Comparison of ENCODE assay signal across 13 cellular contexts in the genomic region with DNA sequence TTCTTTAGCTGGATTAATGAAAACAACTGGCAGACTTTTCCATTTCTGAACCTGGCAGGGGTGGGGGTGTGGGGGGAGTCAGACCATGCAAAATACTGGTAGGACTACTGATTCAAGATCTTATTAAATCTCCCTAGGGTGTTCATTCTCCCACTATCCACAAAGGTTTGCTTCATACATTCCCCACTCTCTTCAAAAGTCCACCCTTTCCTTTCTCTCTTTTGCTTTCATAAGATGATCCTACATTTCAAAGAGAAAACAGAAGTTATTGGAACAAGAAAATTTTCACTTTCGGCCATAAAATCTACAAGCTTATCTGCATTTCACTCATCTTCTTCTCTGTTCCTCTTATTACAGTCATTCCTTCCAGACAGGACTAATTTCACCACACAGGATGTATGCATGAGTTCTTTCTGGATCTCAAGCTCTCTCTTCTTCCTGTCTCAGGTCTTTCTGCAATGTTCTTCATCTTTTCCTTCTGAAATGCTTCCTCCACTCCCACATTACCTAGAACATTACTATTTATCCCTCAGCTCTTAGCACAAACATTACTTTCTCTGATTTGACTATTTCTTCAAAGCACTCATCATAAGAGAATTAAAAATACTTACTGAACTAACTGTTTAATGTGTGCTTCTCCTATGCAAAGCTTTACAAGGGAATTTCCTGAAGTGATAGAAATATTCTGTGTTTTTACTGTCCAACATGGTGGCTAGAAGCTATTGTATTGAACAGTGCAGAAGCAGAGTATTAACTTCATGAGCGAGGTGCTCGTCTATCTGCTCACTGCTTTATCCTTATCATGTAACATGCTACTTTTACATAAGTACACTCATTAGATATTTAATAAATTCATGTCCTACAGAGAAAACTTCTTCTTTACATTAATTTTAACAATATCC.
DNase-seq lines count a peak whose midpoint lies in the region; ATAC-seq and TF ChIP-seq lines count a peak whose summit lies in the region.
"Had no signal": no experiment of that assay in that cellular context is flagged by ENCODE, and none has a peak within 500 bp of the region (broad histone marks: within the 10 kb centered on the region; RNA-seq: fewer than 3 reads in every experiment).

No MANE protein-coding gene starts in this region.

- 89 to 96% methylated on average over 3 of the region's 3 CpGs for WGBS in sigmoid colon, 2 donors

- no peak for TF ChIP-seq CTCF in sigmoid colon (IDR thresholded peaks at IDR 0.05)

- peaks cover 0 to 15% (median 12%) of the 10 kb centered on the region in 4 donors for H3K4me1 ChIP-seq in sigmoid colon

- H3K4me3 ChIP-seq in sigmoid colon, result no peak overlapping the region
- H3K4me3 ChIP-seq: lung, testis had no signal

- peak; percentile 93 for ATAC-seq in GM21529 (IDR thresholded peaks at IDR 0.05; ENCODE audit: unreplicated experiment)
- peak; percentile 74 for ATAC-seq in HG03442 (IDR thresholded peaks at IDR 0.05; ENCODE audit: unreplicated experiment)
- peak; percentile 53 for ATAC-seq in memory B cell (ENCODE audit: low read depth)

- TF ChIP-seq EP300 in sigmoid colon (IDR thresholded peaks at IDR 0.05), result no peak

- no peaks in the 10 kb centered on the region for H3K27me3 Mint-ChIP-seq in memory B cell

- H3K9me3 Mint-ChIP-seq in memory B cell, result no peaks in the 10 kb centered on the region

- peaks cover 14% of the 10 kb centered on the region for H3K36me3 Mint-ChIP-seq in memory B cell

- DNase-seq in SIG-M5 treated with dmso at 0.1 percent for 504 hours (lab: John Stamatoyannopoulos, UW; ENCODE audit: unreplicated experiment) (peak; percentile 57), SIG-M5 (lab: John Stamatoyannopoulos, UW) (no peak), memory B cell (ENCODE audit: low spot score in 2 of 2) (no peak), NCI-H774 (lab: John Stamatoyannopoulos, UW) (no peak), sigmoid colon (no peak)
- no peak for DNase-seq in activated effector memory CD4-positive, alpha-beta T cell treated with Interleukin-2 at 50 U/mL for 16 hours
- DNase-seq: activated naive CD4-positive, alpha-beta T cell treated with Interleukin-2 at 50 U/mL for 16 hours; NCI-H1105 treated with DMSO at 0.1 percent for 48 hours; testis had no signal

- no peaks in the 10 kb centered on the region for H3K36me3 ChIP-seq in sigmoid colon

- no peak for TF ChIP-seq POLR2A in sigmoid colon (IDR thresholded peaks at IDR 0.05)

- intact Hi-C loops in sigmoid colon (cut with DNase I), result no loop called here

- no peaks in the 10 kb centered on the region for H3K27me3 ChIP-seq in sigmoid colon
- H3K27me3 ChIP-seq: testis had no signal

- H3K27ac ChIP-seq in sigmoid colon, result no peak overlapping the region
- H3K27ac ChIP-seq: epithelial cell of prostate, testis had no signal

- H3K4me1 Mint-ChIP-seq in memory B cell, result peaks cover 21% of the 10 kb centered on the region

- H3K27ac Mint-ChIP-seq in memory B cell, result no peak overlapping the region

- H3K4me3 Mint-ChIP-seq in memory B cell, result no peak overlapping the region

- no peaks in the 10 kb centered on the region for H3K9me3 ChIP-seq in sigmoid colon
- H3K9me3 ChIP-seq: testis had no signal
